In the genomic region with DNA sequence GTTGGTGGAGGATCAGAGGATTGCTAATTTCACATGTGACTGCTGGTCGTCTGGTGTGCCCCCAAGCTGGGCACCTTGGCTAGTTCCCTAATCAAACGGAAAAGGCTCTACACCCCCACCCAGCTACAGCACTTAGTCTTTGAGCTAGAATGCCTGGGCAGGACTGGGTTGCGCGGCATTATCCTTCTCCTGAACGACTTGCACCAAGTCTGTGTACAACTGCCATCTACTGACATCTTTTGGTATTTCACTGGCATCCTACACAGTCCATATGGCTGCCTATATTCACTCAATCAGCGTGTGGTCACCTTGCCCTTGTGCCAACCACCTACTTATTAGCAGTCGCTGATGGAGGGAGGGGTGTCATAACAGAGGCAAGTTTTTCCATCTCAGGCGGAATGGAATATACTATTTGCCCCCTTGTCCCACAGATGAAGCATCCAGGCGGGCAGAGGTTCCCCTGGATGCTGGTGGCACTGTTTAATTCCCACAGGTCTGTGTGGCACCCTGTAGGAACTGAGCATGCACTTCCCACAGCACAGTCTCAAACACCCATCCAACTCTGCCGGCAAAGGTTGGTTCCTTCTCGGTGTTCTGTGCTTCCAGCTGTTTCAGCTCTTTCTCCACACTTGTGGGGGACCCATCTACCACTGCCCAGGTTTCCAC, we compare ENCODE assay signal across 8 cellular contexts.
A peak's percentile ranks its signal among the peaks of the same experiment; 100 is the strongest.
DNase-seq lines count a peak whose midpoint lies in the region; ATAC-seq and TF ChIP-seq lines count a peak whose summit lies in the region.

No MANE protein-coding gene starts in this region.

- ATAC-seq in upper lobe of left lung (ENCODE audit: low FRiP score in 2 of 2): peak; percentile 62 to 80

- 43 to 44% methylated on average over 11 of the region's 11 CpGs for WGBS in upper lobe of left lung, 2 donors

- no peaks in the 10 kb centered on the region for H3K36me3 ChIP-seq in upper lobe of left lung

- peaks cover 0 to 11% (median 6%) of the 10 kb centered on the region in 4 donors for H3K4me1 ChIP-seq in upper lobe of left lung

- no peaks in the 10 kb centered on the region for H3K27me3 ChIP-seq in upper lobe of left lung

- DNase-seq in AG20443 (ENCODE audit: low spot score) (peak; percentile 46), HFF-Myc (ENCODE audit: extremely low read depth, low read depth) (peak; percentile 24), LoVo (ENCODE audit: low spot score) (peak; percentile 69), T-helper 9 cell (peak; percentile 20), ecto neural progenitor cell (ENCODE audit: low spot score) (peak; percentile 62), mucosa of gallbladder (ENCODE audit: low spot score) (peak; percentile 68), upper lobe of left lung (peak in 1 of 2 donors; percentile 55)

- TF ChIP-seq CTCF in GM12873 (IDR thresholded peaks at IDR 0.05; ENCODE audit: insufficient read depth, low read depth, low read length, missing control alignments) (peak; percentile 70), HFF-Myc (IDR thresholded peaks at IDR 0.05; ENCODE audit: low read depth, low read length, missing control alignments) (peak; percentile 41), upper lobe of left lung (IDR thresholded peaks at IDR 0.05) (peak; percentile 59 to 88 (median 74))

- no peaks in the 10 kb centered on the region for H3K9me3 ChIP-seq in upper lobe of left lung

- no peak for TF ChIP-seq EP300 in upper lobe of left lung (IDR thresholded peaks at IDR 0.05)

- peak overlapping the region in 1 of 4 donors; percentile 68 for H3K27ac ChIP-seq in upper lobe of left lung

- no peak for TF ChIP-seq POLR2A in upper lobe of left lung (IDR thresholded peaks at IDR 0.05)

- H3K4me3 ChIP-seq in HFF-Myc (replicated peaks; ENCODE audit: low read depth, low read length): no peak overlapping the region
- H3K4me3 ChIP-seq in upper lobe of left lung: no peak overlapping the region
